Comparison of ENCODE assay signal across 16 cellular contexts in the genomic region with DNA sequence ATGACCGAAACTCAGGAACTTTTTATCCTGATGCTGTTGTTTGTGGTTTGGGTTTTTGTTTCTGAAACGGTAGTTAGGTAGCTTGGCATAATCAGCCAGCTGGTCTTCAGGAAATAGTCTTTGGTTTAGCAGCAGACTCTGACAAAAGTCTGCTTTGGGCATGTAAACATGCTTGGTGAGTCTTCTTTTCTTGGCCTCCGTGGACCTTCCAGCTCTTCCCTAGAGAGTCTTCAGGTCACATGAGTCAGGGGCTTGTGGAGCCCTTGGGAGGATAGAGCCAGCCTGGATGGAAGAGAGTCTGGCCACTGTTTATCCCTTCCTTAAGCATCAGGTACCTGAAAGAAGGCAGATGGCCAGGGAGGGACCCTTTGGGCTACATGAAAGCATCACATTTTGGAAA.
A peak's percentile ranks its signal among the peaks of the same experiment; 100 is the strongest.
DNase-seq lines count a peak whose midpoint lies in the region; ATAC-seq and TF ChIP-seq lines count a peak whose summit lies in the region.
"Had no signal": no experiment of that assay in that cellular context is flagged by ENCODE, and none has a peak within 500 bp of the region (broad histone marks: within the 10 kb centered on the region; RNA-seq: fewer than 3 reads in every experiment).

No MANE protein-coding gene starts in this region.

- H3K4me3 ChIP-seq in BLaER1 (no peak overlapping the region), ascending aorta (no peak overlapping the region)
- H3K4me3 ChIP-seq: heart left ventricle, prostate gland had no signal

- H3K36me3 Mint-ChIP-seq in HFFc6 (ENCODE audit: low read depth) = peaks cover 20% of the 10 kb centered on the region
- peaks cover 4% of the 10 kb centered on the region for H3K36me3 Mint-ChIP-seq in T-helper 17 cell (ENCODE audit: low read depth)

- TF ChIP-seq CTCF in HFFc6 (IDR thresholded peaks at IDR 0.05) = no peak
- TF ChIP-seq CTCF in ascending aorta (IDR thresholded peaks at IDR 0.05) = no peak

- no peaks in the 10 kb centered on the region for H4K20me1 ChIP-seq in BLaER1

- H3K9ac ChIP-seq in BLaER1 = peak overlapping the region; percentile 33; the same call in 1 of the 2 replicates

- H3K9me3 Mint-ChIP-seq in HFFc6 = no peaks in the 10 kb centered on the region
- no peaks in the 10 kb centered on the region for H3K9me3 Mint-ChIP-seq in stimulated activated naive CD8-positive, alpha-beta T cell treated with anti-CD3 and anti-CD28 coated beads, Interleukin-15, amount 100 ng/mL, for 72 hours

- H3K27ac Mint-ChIP-seq in HFFc6 = peak overlapping the region; percentile 95
- H3K27ac Mint-ChIP-seq in T-helper 17 cell = peak overlapping the region; percentile 93
- no peak overlapping the region for H3K27ac Mint-ChIP-seq in stimulated activated naive CD8-positive, alpha-beta T cell treated with anti-CD3 and anti-CD28 coated beads, Interleukin-15, amount 100 ng/mL, for 72 hours

- intact Hi-C loops in ascending aorta (cut with DNase I) = no loop called here

- H3K9me3 ChIP-seq in BLaER1 = no peaks in the 10 kb centered on the region
- H3K9me3 ChIP-seq in T-helper 17 cell (ENCODE audit: control insufficient read depth, low read length, poor library complexity, severe bottlenecking) = no peaks in the 10 kb centered on the region
- no peaks in the 10 kb centered on the region for H3K9me3 ChIP-seq in ascending aorta
- H3K9me3 ChIP-seq: heart left ventricle, prostate gland had no signal

- ATAC-seq in T-helper 17 cell = no peak
- no peak for ATAC-seq in stimulated activated naive CD8-positive, alpha-beta T cell treated with anti-CD3 and anti-CD28 coated beads, Interleukin-15, amount 100 ng/mL, for 72 hours
- no peak for ATAC-seq in GM21737 (IDR thresholded peaks at IDR 0.05; ENCODE audit: unreplicated experiment)
- ATAC-seq: heart left ventricle, HepG2 had no signal

- H3K4me1 Mint-ChIP-seq in HFFc6 (ENCODE audit: low read depth) (peaks cover 98% of the 10 kb centered on the region), T-helper 17 cell (peaks cover 62% of the 10 kb centered on the region)
- peaks cover 40% of the 10 kb centered on the region for H3K4me1 Mint-ChIP-seq in stimulated activated naive CD8-positive, alpha-beta T cell treated with anti-CD3 and anti-CD28 coated beads, Interleukin-15, amount 100 ng/mL, for 72 hours

- H3K27me3 Mint-ChIP-seq in HFFc6 (ENCODE audit: insufficient read depth) (no peaks in the 10 kb centered on the region; the same call in none of the 2 replicates), T-helper 17 cell (no peaks in the 10 kb centered on the region)
- no peaks in the 10 kb centered on the region for H3K27me3 Mint-ChIP-seq in stimulated activated naive CD8-positive, alpha-beta T cell treated with anti-CD3 and anti-CD28 coated beads, Interleukin-15, amount 100 ng/mL, for 72 hours

- H3K27me3 ChIP-seq in BLaER1 = no peaks in the 10 kb centered on the region
- no peaks in the 10 kb centered on the region for H3K27me3 ChIP-seq in ascending aorta
- H3K27me3 ChIP-seq: heart left ventricle had no signal

- H3K36me3 ChIP-seq in BLaER1 (peaks cover 42% of the 10 kb centered on the region), ascending aorta (no peaks in the 10 kb centered on the region)
- H3K36me3 ChIP-seq: prostate gland had no signal

- H3K27ac ChIP-seq in BLaER1 (peak overlapping the region; percentile 93), ascending aorta (no peak overlapping the region)
- H3K27ac ChIP-seq: prostate gland had no signal

- peak overlapping the region; percentile 58; the same call in 1 of the 2 replicates for H3K4me3 Mint-ChIP-seq in HFFc6
- no peak overlapping the region for H3K4me3 Mint-ChIP-seq in T-helper 17 cell
- H3K4me3 Mint-ChIP-seq in stimulated activated naive CD8-positive, alpha-beta T cell treated with anti-CD3 and anti-CD28 coated beads, Interleukin-15, amount 100 ng/mL, for 72 hours = no peak overlapping the region

- peak overlapping the region; percentile 86 for H3K4me2 ChIP-seq in BLaER1

- H3K4me1 ChIP-seq in BLaER1 (peaks cover 97% of the 10 kb centered on the region), ascending aorta (peaks cover 3 to 6% of the 10 kb centered on the region in 2 donors)
- H3K4me1 ChIP-seq: prostate gland had no signal

- DNase-seq in HFFc6 (peak; percentile 63), T-helper 17 cell (no peak), iris pigment epithelial cell (ENCODE audit: low read depth) (peak; percentile 49), ascending aorta (ENCODE audit: low spot score in 2 of 2) (no peak)
- no peak for DNase-seq in stimulated activated naive CD8-positive, alpha-beta T cell treated with anti-CD3 and anti-CD28 coated beads, Interleukin-15, amount 100 ng/mL, for 72 hours
- no peak for DNase-seq in effector CD8-positive, alpha-beta T cell (lab: John Stamatoyannopoulos, UW)
- DNase-seq: activated gamma-delta T cell; heart left ventricle; kidney glomerular epithelial cell; NCI-H1694; NCI-H526; stimulated activated CD8-positive, alpha-beta memory T cell treated with anti-CD3 and anti-CD28 coated beads, Interleukin-4, amount 100 ng/mL, for 48 hours had no signal

Comparison
In these comparisons a context has a peak if more than half of its experiments do, and no peak if none do; other contexts are left out.
1. DNase-seq: peak in HFFc6 (single experiment) and iris pigment epithelial cell (single experiment); none in T-helper 17 cell (0 of 3), stimulated activated naive CD8-positive, alpha-beta T cell treated with anti-CD3 and anti-CD28 coated beads, Interleukin-15, amount 100 ng/mL, for 72 hours (0 of 2), effector CD8-positive, alpha-beta T cell (single experiment) and ascending aorta (0 of 2).
2. H3K27ac Mint-ChIP-seq: peak in HFFc6 (single experiment) and T-helper 17 cell (single experiment); none in stimulated activated naive CD8-positive, alpha-beta T cell treated with anti-CD3 and anti-CD28 coated beads, Interleukin-15, amount 100 ng/mL, for 72 hours (0 of 2).